1 cellular context compared by ENCODE assay signal in genomic region chr3:136939489-136939888, GRCh38.
TF ChIP-seq lines count a peak whose summit lies in the region.

No MANE protein-coding gene starts in this region.

TF ChIP-seq in SK-N-SH, 30 proteins besides CTCF, POLR2A, EP300 and RAD21:
- TF ChIP-seq RCOR1 (IDR thresholded peaks at IDR 0.05; ENCODE audit: low read length) = no peak
- TF ChIP-seq EZH2phosphoT487 (IDR thresholded peaks at IDR 0.05; ENCODE audit: borderline replicate concordance, low read depth) = no peak
- TF ChIP-seq CHD2 (IDR thresholded peaks at IDR 0.05; ENCODE audit: low read length, partially characterized antibody) = no peak
- TF ChIP-seq PBX3 (IDR thresholded peaks at IDR 0.05) = no peak
- TF ChIP-seq GATA2 (CRISPR knock-in tag; IDR thresholded peaks at IDR 0.05) = no peak
- TF ChIP-seq MEF2A (IDR thresholded peaks at IDR 0.05; ENCODE audit: borderline replicate concordance, low read depth) = no peak
- no peak for TF ChIP-seq USF1 (IDR thresholded peaks at IDR 0.05; ENCODE audit: borderline replicate concordance, low read depth)
- TF ChIP-seq NRF1 (IDR thresholded peaks at IDR 0.05; ENCODE audit: low read depth, low read length) = no peak
- TF ChIP-seq TCF12 (IDR thresholded peaks at IDR 0.05) = no peak
- TF ChIP-seq RFX5 (IDR thresholded peaks at IDR 0.05; ENCODE audit: low read length) = no peak
- no peak for TF ChIP-seq TEAD4 (IDR thresholded peaks at IDR 0.05; ENCODE audit: borderline replicate concordance, insufficient read depth)
